8 cellular contexts compared by ENCODE assay signal in the genomic region with DNA sequence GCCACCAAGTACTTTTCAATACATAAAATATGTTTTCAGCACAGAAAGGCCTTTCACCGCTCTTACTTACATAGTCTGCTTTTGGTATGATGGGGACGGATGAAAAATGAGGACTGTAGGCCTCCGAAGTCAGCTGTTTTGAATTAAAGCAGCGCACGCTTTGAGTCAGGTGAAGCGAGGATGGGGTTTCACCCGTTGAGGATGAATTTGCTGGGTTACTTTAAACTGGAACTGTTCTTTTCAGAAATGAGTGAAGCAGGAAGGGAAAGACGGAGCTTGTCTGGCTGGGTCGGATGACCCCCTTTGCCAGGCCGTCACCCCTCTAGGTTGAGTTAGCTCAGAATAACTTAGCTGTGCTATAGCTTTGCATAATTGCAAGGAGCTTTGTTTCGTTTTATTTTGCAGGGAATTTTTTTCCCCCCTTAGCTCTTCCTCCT. TPM values are rescaled to one million over a fixed set of nuclear protein-coding genes. Genes with fewer than 3 reads are reported as not detected.
DNase-seq lines count a peak whose midpoint lies in the region; ATAC-seq and TF ChIP-seq lines count a peak whose summit lies in the region.

No MANE protein-coding gene starts in this region.

- POLR2A ChIA-PET in CD4-positive, alpha-beta memory T cell (lab: Charles Lee; ENCODE audit: partially characterized antibody), result interaction anchor here (0.9 to 3.5 kb wide), 4 partner anchors 10 to 43 kb away, joined by 3 to 14 read pairs (median 4); no protein-coding TSS in a partner anchor
- POLR2A ChIA-PET in OCI-LY7 (lab: Charles Lee), result interaction anchor here (0.5 to 8.0 kb wide), 16 partner anchors 8 to 982 kb away, joined by 3 to 141 read pairs (median 5); a partner anchor contains a TSS

- no TSS peak for BruUV-seq in OCI-LY7 (replicated peaks; lab: Mats Ljungman, UMichigan)

- H4K20me1 ChIP-seq in OCI-LY7 (ENCODE audit: insufficient read depth, low read length), result no peaks in the 10 kb centered on the region
- H4K20me1 ChIP-seq in neural progenitor cell (ENCODE audit: low read depth), result peaks cover 99% of the 10 kb centered on the region

- H3K4me3 ChIP-seq in CD4-positive, alpha-beta memory T cell (ENCODE audit: low read length in 2 of 2), result peak overlapping the region; percentile 44 to 61
- H3K4me3 ChIP-seq in OCI-LY7 (ENCODE audit: low read depth, low read length, poor library complexity, severe bottlenecking) (peak overlapping the region; percentile 74), left lung (peak overlapping the region in 1 of 2 donors; percentile 39), neural progenitor cell (no peak overlapping the region), MG63 (no peak overlapping the region)

- H3K27ac Mint-ChIP-seq in CD4-positive, alpha-beta memory T cell, result peak overlapping the region; percentile 90 to 99 (median 97)
- H3K27ac Mint-ChIP-seq in neural progenitor cell, result no peak overlapping the region

- H3K36me3 Mint-ChIP-seq in CD4-positive, alpha-beta memory T cell, result peaks cover 3 to 4% of the 10 kb centered on the region in 2 donors
- peaks cover 2% of the 10 kb centered on the region for H3K36me3 Mint-ChIP-seq in neural progenitor cell

- peaks cover 22 to 47% (median 39%) of the 10 kb centered on the region in 4 donors for H3K4me1 Mint-ChIP-seq in CD4-positive, alpha-beta memory T cell
- H3K4me1 Mint-ChIP-seq in neural progenitor cell, result peaks cover 49% of the 10 kb centered on the region

- no peaks in the 10 kb centered on the region for H3K9me3 ChIP-seq in CD4-positive, alpha-beta memory T cell (ENCODE audit: control insufficient read depth in 1 of 2, low read length in 2 of 2)
- H3K9me3 ChIP-seq in OCI-LY7 (ENCODE audit: low read length), result no peaks in the 10 kb centered on the region
- no peaks in the 10 kb centered on the region for H3K9me3 ChIP-seq in left lung
- H3K9me3 ChIP-seq in neural progenitor cell (ENCODE audit: low read depth), result no peaks in the 10 kb centered on the region
- H3K9me3 ChIP-seq in MG63, result no peaks in the 10 kb centered on the region

- no peaks in the 10 kb centered on the region for H3K9me2 ChIP-seq in OCI-LY7 (ENCODE audit: insufficient read depth, low read length)

- peaks cover 18% of the 10 kb centered on the region for H3K4me1 ChIP-seq in CD4-positive, alpha-beta memory T cell (ENCODE audit: insufficient read depth, low read length)
- peaks cover 97% of the 10 kb centered on the region for H3K4me1 ChIP-seq in OCI-LY7 (ENCODE audit: insufficient read depth, low read length, poor library complexity, severe bottlenecking)
- H3K4me1 ChIP-seq in left lung, result peaks cover 22 to 69% of the 10 kb centered on the region in 2 donors
- peaks cover 19% of the 10 kb centered on the region for H3K4me1 ChIP-seq in neural progenitor cell

- no peak; the same call in 1 of the 2 replicates for TF ChIP-seq CTCF in OCI-LY7 (conservative IDR thresholded peaks at IDR 0.05; ENCODE audit: low read length)
- no peak for TF ChIP-seq CTCF in left lung (IDR thresholded peaks at IDR 0.05)
- no peak for TF ChIP-seq CTCF in neural progenitor cell (IDR thresholded peaks at IDR 0.05)

- CTCF ChIA-PET in CD4-positive, alpha-beta memory T cell (lab: Charles Lee; ENCODE audit: partially characterized antibody), result interaction anchor here (0.6 to 4.4 kb wide), 9 partner anchors 9 to 253 kb away, joined by 3 to 23 read pairs (median 3); a partner anchor contains a TSS
- CTCF ChIA-PET in OCI-LY7 (lab: Charles Lee; ENCODE audit: unreplicated experiment), result interaction anchor here (0.9 to 1.0 kb wide), 2 partner anchors 13 to 128 kb away, joined by 3 to 7 read pairs; no protein-coding TSS in a partner anchor

- H2AFZ ChIP-seq in OCI-LY7 (ENCODE audit: low read length), result no peak overlapping the region
- H2AFZ ChIP-seq in neural progenitor cell (replicated peaks), result no peak overlapping the region

- H3K79me2 ChIP-seq in OCI-LY7 (ENCODE audit: insufficient read depth, low read depth, low read length) (peaks cover 85% of the 10 kb centered on the region), neural progenitor cell (ENCODE audit: low read depth) (peaks cover 100% of the 10 kb centered on the region)

- no peak for DNase-seq in CD4-positive, alpha-beta memory T cell
- DNase-seq in OCI-LY7 (ENCODE audit: low spot score), result no peak
- peak in 1 of 2 donors; percentile 9 for DNase-seq in left lung
- DNase-seq in neural progenitor cell (ENCODE audit: low spot score), result no peak
- DNase-seq in UCSD-AML1 (lab: John Stamatoyannopoulos, UW; ENCODE audit: unreplicated experiment), result no peak
- no peak for DNase-seq in MG63
- DNase-seq in NCI-H82 (lab: John Stamatoyannopoulos, UW), result no peak

- intact Hi-C loops in CD4-positive, alpha-beta memory T cell (cut with micrococcal nuclease), result loop anchor here (1.0 to 2.0 kb wide), 3 partner anchors 43 to 169 kb away; no protein-coding TSS in a partner anchor
- intact Hi-C loops in OCI-LY7 (cut with micrococcal nuclease; ENCODE audit: unreplicated experiment) (loop anchor here (1.0 to 5.0 kb wide), 8 partner anchors 13 to 575 kb away; a partner anchor contains a TSS), left lung (cut with DNase I) (no loop called here)

- H3K4me2 ChIP-seq in OCI-LY7 (ENCODE audit: low read length), result peak overlapping the region; percentile 100
- H3K4me2 ChIP-seq in neural progenitor cell, result no peak overlapping the region

- ATAC-seq in GM21360 (IDR thresholded peaks at IDR 0.05; ENCODE audit: unreplicated experiment), result peak; percentile 30
- no peak for ATAC-seq in left lung

- no peaks in the 10 kb centered on the region for H3K27me3 Mint-ChIP-seq in CD4-positive, alpha-beta memory T cell
- H3K27me3 Mint-ChIP-seq in neural progenitor cell (ENCODE audit: insufficient read depth, low read depth), result peaks cover 4% of the 10 kb centered on the region

- no peaks in the 10 kb centered on the region for H3K36me3 ChIP-seq in CD4-positive, alpha-beta memory T cell (ENCODE audit: insufficient read depth, low read length)
- H3K36me3 ChIP-seq in OCI-LY7 (ENCODE audit: insufficient read depth, low read length) (peaks cover 11% of the 10 kb centered on the region; the same call in 1 of the 2 replicates), left lung (no peaks in the 10 kb centered on the region), neural progenitor cell (no peaks in the 10 kb centered on the region), MG63 (no peaks in the 10 kb centered on the region)

- no peaks in the 10 kb centered on the region for H3F3A ChIP-seq in neural progenitor cell (ENCODE audit: low read depth)

- no peaks in the 10 kb centered on the region for H3K27me3 ChIP-seq in CD4-positive, alpha-beta memory T cell (ENCODE audit: insufficient read depth, low read length)
- H3K27me3 ChIP-seq in left lung (no peaks in the 10 kb centered on the region), neural progenitor cell (no peaks in the 10 kb centered on the region), MG63 (no peaks in the 10 kb centered on the region)

- H3K9me3 Mint-ChIP-seq in CD4-positive, alpha-beta memory T cell, result no peaks in the 10 kb centered on the region
- no peaks in the 10 kb centered on the region for H3K9me3 Mint-ChIP-seq in neural progenitor cell

- peak overlapping the region; percentile 68 for H3K27ac ChIP-seq in CD4-positive, alpha-beta memory T cell (ENCODE audit: low read depth, low read length)
- H3K27ac ChIP-seq in OCI-LY7 (ENCODE audit: low read depth, low read length, poor library complexity, severe bottlenecking) (peak overlapping the region; percentile 97), left lung (peak overlapping the region; percentile 83 to 97), neural progenitor cell (no peak overlapping the region)

- peak overlapping the region; percentile 95 to 100 (median 97) for H3K4me3 Mint-ChIP-seq in CD4-positive, alpha-beta memory T cell
- no peak overlapping the region for H3K4me3 Mint-ChIP-seq in neural progenitor cell

- H3K9ac ChIP-seq in neural progenitor cell, result no peak overlapping the region

RNA-seq across cellular contexts. Expression of a gene that starts 40.0 kb away (rescaled TPM):
- total RNA-seq in CD4-positive, alpha-beta memory T cell, result 10 to 100 TPM; 46.1 to 47.6 TPM
- polyA plus RNA-seq in CD4-positive, alpha-beta memory T cell, result 10 to 100 TPM in 1 of 2 donors, 1 to 10 TPM in 1; 2.1 to 26.2 TPM
- total RNA-seq in OCI-LY7 (2014; rRNA removed; shearing (Covaris generic)), result 131 and 143 TPM in 2 replicates
- total RNA-seq in OCI-LY7 (2022) (199 and 247 TPM in 2 replicates), left lung (100 to 1,000 TPM; 110 to 157 TPM), neural progenitor cell (ENCODE audit: low replicate concordance) (49.1 and 66.4 TPM in 2 replicates)
- total RNA-seq in MG63 (2014; rRNA removed; shearing (Covaris generic); ENCODE audit: low replicate concordance), result 3.7 and 7.1 TPM in 2 replicates

Comparison
In these comparisons a context has a peak if more than half of its experiments do, and no peak if none do; other contexts are left out.
1. H3K4me3 ChIP-seq: peak in CD4-positive, alpha-beta memory T cell (2 of 2) and OCI-LY7 (single experiment); none in neural progenitor cell (single experiment) and MG63 (single experiment).
2. intact Hi-C loops: an anchor here in CD4-positive, alpha-beta memory T cell (1.0 to 2.0 kb wide) and OCI-LY7 (1.0 to 5.0 kb wide); none called in left lung.